Comparison of ENCODE assay signal across 1 cellular context in genomic region chr9:87595605-87596004, GRCh38.
TF ChIP-seq lines count a peak whose summit lies in the region.

No MANE protein-coding gene starts in this region.

TF ChIP-seq in GM23338, 12 proteins besides CTCF, POLR2A, EP300 and RAD21 (continued from another document):
- TF ChIP-seq ETS1 (IDR thresholded peaks at IDR 0.05) = no peak
